In genomic region chr10:68194290-68194689, GRCh38 we compare ENCODE assay signal across 27 cellular contexts. TPM values are rescaled to one million over a fixed set of nuclear protein-coding genes. Genes with fewer than 3 reads are reported as not detected.
"Had no signal": no experiment of that assay in that cellular context is flagged by ENCODE, and none has a peak within 500 bp of the region (broad histone marks: within the 10 kb centered on the region; RNA-seq: fewer than 3 reads in every experiment).

No MANE protein-coding gene starts in this region.

- DNase-seq: effector CD4-positive, alpha-beta T cell; foreskin melanocyte; heart right ventricle; hypothalamus; left cardiac atrium; left ventricle myocardium inferior; lower lobe of right lung; natural killer cell; posterior cingulate gyrus; right cardiac atrium; small intestine; stimulated activated CD4-positive, alpha-beta T cell treated with anti-CD3 and anti-CD28 coated beads, Interleukin-12 subunit alpha, Interleukin-12 subunit beta, amount 100 ng/mL, for 4 hours; stimulated activated naive CD4-positive, alpha-beta T cell; stomach; substantia nigra; transverse colon had no signal

- H3K36me3 Mint-ChIP-seq: mesothelial cell of epicardium, natural killer cell had no signal

- H3K9me3 ChIP-seq: heart right ventricle, left ventricle myocardium inferior, lower lobe of right lung, stomach, thoracic aorta, transverse colon had no signal

- H3K4me1 ChIP-seq: lower lobe of right lung, stomach, transverse colon had no signal

- H3K4me1 Mint-ChIP-seq: memory B cell, mesothelial cell of epicardium, natural killer cell had no signal

- H3K9me3 Mint-ChIP-seq: natural killer cell had no signal

- H3K27ac Mint-ChIP-seq: memory B cell, mesothelial cell of epicardium, natural killer cell had no signal

- H3K4me3 ChIP-seq: coronary artery, heart right ventricle, left ventricle myocardium inferior, lower lobe of right lung, stomach, thoracic aorta, transverse colon had no signal

- H3K27me3 ChIP-seq: transverse colon had no signal

- H3K36me3 ChIP-seq: lower lobe of right lung, stomach, thoracic aorta, transverse colon had no signal

- H3K27ac ChIP-seq: coronary artery, heart right ventricle, left ventricle myocardium inferior, lower lobe of right lung, stomach, thoracic aorta, transverse colon had no signal

- H3K4me3 Mint-ChIP-seq: memory B cell, mesothelial cell of epicardium, natural killer cell had no signal

- ATAC-seq: heart right ventricle, left cardiac atrium, lower lobe of right lung, natural killer cell, right cardiac atrium had no signal

RNA-seq across cellular contexts. Expression of gene ATOH7, which starts 37.6 kb away (rescaled TPM):
- total RNA-seq: chondrocyte, dermis microvascular lymphatic vessel endothelial cell, glomerular endothelial cell, heart right ventricle, left cardiac atrium, left ventricle myocardium inferior, lower lobe of right lung, mucosa of gallbladder, natural killer cell, omental fat pad, right cardiac atrium, stomach, thoracic aorta, ureter had no signal
- polyA plus RNA-seq: keratinocyte had no signal
